In the genomic region with DNA sequence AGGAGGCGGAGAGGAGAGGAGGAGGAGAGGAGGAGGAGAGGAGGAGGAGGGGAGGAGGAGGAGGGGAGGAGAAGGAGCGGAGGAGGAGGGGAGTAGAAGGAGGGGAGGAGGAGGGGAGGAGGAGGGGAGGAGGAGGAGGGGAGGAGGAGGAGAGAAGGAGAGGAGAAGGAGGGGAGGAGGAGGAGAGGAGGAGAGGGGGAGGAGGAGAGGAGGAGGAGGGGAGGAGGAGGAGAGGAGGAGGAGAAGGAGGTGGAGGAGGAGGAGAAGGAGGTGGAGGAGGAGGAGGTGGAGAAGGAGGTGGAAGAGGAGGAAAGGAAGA, we compare ENCODE assay signal across 10 cellular contexts. TPM values are rescaled to one million over a fixed set of nuclear protein-coding genes. Genes with fewer than 3 reads are reported as not detected.
DNase-seq lines count a peak whose midpoint lies in the region; ATAC-seq, FAIRE-seq and TF ChIP-seq lines count a peak whose summit lies in the region.
"Had no signal": no experiment of that assay in that cellular context is flagged by ENCODE, and none has a peak within 500 bp of the region (broad histone marks: within the 10 kb centered on the region; RNA-seq: fewer than 3 reads in every experiment).

No MANE protein-coding gene starts in this region.

- H3K36me3 Mint-ChIP-seq in activated CD4-positive, alpha-beta T cell treated with anti-CD3 and anti-CD28 coated beads, Interleukin-2, amount 10 ng/mL, durations not matched to agents 7 days and 5 days (ENCODE audit: low read depth) = no peaks in the 10 kb centered on the region

- ATAC-seq in left ventricle myocardium superior = peak; percentile 51

- DNase-seq in activated CD4-positive, alpha-beta T cell treated with anti-CD3 and anti-CD28 coated beads, Interleukin-2, amount 10 ng/mL, durations not matched to agents 7 days and 5 days = no peak
- no peak for DNase-seq in activated CD4-positive, alpha-beta T cell treated with anti-CD3 and anti-CD28 coated beads for 48 hours
- DNase-seq in ascending aorta (ENCODE audit: low spot score in 2 of 2) (no peak), left ventricle myocardium superior (no peak), tibial nerve (ENCODE audit: low spot score in 2 of 2) (no peak), NCI-H2227 (lab: John Stamatoyannopoulos, UW; ENCODE audit: unreplicated experiment) (no peak), HTR-8/SVneo (ENCODE audit: insufficient read length, low spot score) (no peak)
- no peak for DNase-seq in effector CD4-positive, alpha-beta T cell
- DNase-seq: NK-92 treated with Interleukin-12 subunit alpha and Interleukin-12 subunit beta, amount 100 ng/mL, for 24 hours had no signal

- H3K9me3 Mint-ChIP-seq in activated CD4-positive, alpha-beta T cell treated with anti-CD3 and anti-CD28 coated beads, Interleukin-2, amount 10 ng/mL, durations not matched to agents 7 days and 5 days = no peaks in the 10 kb centered on the region

- 43 to 50% methylated on average over 1 of the region's 2 CpGs for WGBS in tibial nerve, 2 donors

- no peak for TF ChIP-seq CTCF in ascending aorta (IDR thresholded peaks at IDR 0.05)
- TF ChIP-seq CTCF in tibial nerve (IDR thresholded peaks at IDR 0.05) = no peak

- CTCF ChIA-PET in activated CD4-positive, alpha-beta T cell treated with anti-CD3 and anti-CD28 coated beads, Interleukin-2, amount 10 ng/mL, durations not matched to agents 7 days and 5 days (lab: Charles Lee) = no interaction called here

- peaks cover 11% of the 10 kb centered on the region for H3K4me1 Mint-ChIP-seq in activated CD4-positive, alpha-beta T cell treated with anti-CD3 and anti-CD28 coated beads, Interleukin-2, amount 10 ng/mL, durations not matched to agents 7 days and 5 days

- H3K4me3 Mint-ChIP-seq in activated CD4-positive, alpha-beta T cell treated with anti-CD3 and anti-CD28 coated beads, Interleukin-2, amount 10 ng/mL, durations not matched to agents 7 days and 5 days = no peak overlapping the region

- H3K36me3 ChIP-seq in ascending aorta = no peaks in the 10 kb centered on the region
- peaks cover 0 to 12% (median 0%) of the 10 kb centered on the region in 3 donors for H3K36me3 ChIP-seq in tibial nerve

- TF ChIP-seq EP300 in tibial nerve (IDR thresholded peaks at IDR 0.05) = no peak

- POLR2A ChIA-PET in activated CD4-positive, alpha-beta T cell treated with anti-CD3 and anti-CD28 coated beads, Interleukin-2, amount 10 ng/mL, durations not matched to agents 7 days and 5 days (lab: Charles Lee) = no interaction called here

- peak overlapping the region; percentile 90 for H3K27ac Mint-ChIP-seq in activated CD4-positive, alpha-beta T cell treated with anti-CD3 and anti-CD28 coated beads, Interleukin-2, amount 10 ng/mL, durations not matched to agents 7 days and 5 days

- intact Hi-C loops in ascending aorta (cut with DNase I) (no loop called here), left ventricle myocardium superior (cut with micrococcal nuclease) (no loop called here)

- no peaks in the 10 kb centered on the region for H3K27me3 Mint-ChIP-seq in activated CD4-positive, alpha-beta T cell treated with anti-CD3 and anti-CD28 coated beads, Interleukin-2, amount 10 ng/mL, durations not matched to agents 7 days and 5 days

- H3K4me1 ChIP-seq in ascending aorta = no peaks in the 10 kb centered on the region
- peaks cover 0 to 13% (median 0%) of the 10 kb centered on the region in 4 donors for H3K4me1 ChIP-seq in tibial nerve

- FAIRE-seq in HTR-8/SVneo (lab: Jason Lieb, UNC) = no peak
- FAIRE-seq: bronchial epithelial cell had no signal

- no peak for TF ChIP-seq POLR2A in tibial nerve (IDR thresholded peaks at IDR 0.05)

- H3K9me3 ChIP-seq in ascending aorta = no peaks in the 10 kb centered on the region
- H3K9me3 ChIP-seq in tibial nerve = no peaks in the 10 kb centered on the region

- no peaks in the 10 kb centered on the region for H3K27me3 ChIP-seq in ascending aorta
- H3K27me3 ChIP-seq in tibial nerve = no peaks in the 10 kb centered on the region

- H3K27ac ChIP-seq in ascending aorta = peak overlapping the region; percentile 84 to 93
- peak overlapping the region in 3 of 4 donors; percentile 87 to 91 (median 89) for H3K27ac ChIP-seq in tibial nerve

- H3K4me3 ChIP-seq in ascending aorta (peak overlapping the region in 1 of 2 donors; percentile 60), tibial nerve (peak overlapping the region in 1 of 4 donors; percentile 56)

RNA-seq across cellular contexts. Expression of gene CRCP, which starts 15.5 kb away (rescaled TPM):
- 10 to 100 TPM; 29.4 to 31.4 TPM for total RNA-seq in activated CD4-positive, alpha-beta T cell treated with anti-CD3 and anti-CD28 coated beads, Interleukin-2, amount 10 ng/mL, durations not matched to agents 7 days and 5 days
- total RNA-seq in ascending aorta (129 TPM), left ventricle myocardium superior (22.5 TPM), tibial nerve (10 to 100 TPM; 23.9 to 49.4 (median 41.8) TPM)

RNA-seq across cellular contexts. Expression of gene ASL, which starts 23.6 kb away (rescaled TPM):
- 10 to 100 TPM; 16.5 to 24.1 TPM for total RNA-seq in activated CD4-positive, alpha-beta T cell treated with anti-CD3 and anti-CD28 coated beads, Interleukin-2, amount 10 ng/mL, durations not matched to agents 7 days and 5 days
- total RNA-seq in ascending aorta (46.2 TPM), left ventricle myocardium superior (10.6 TPM), tibial nerve (100 to 1,000 TPM in 1 of 4 donors, 10 to 100 TPM in 3; 48.7 to 130 (median 63.3) TPM)
